3 cellular contexts compared by ENCODE assay signal in the genomic region with DNA sequence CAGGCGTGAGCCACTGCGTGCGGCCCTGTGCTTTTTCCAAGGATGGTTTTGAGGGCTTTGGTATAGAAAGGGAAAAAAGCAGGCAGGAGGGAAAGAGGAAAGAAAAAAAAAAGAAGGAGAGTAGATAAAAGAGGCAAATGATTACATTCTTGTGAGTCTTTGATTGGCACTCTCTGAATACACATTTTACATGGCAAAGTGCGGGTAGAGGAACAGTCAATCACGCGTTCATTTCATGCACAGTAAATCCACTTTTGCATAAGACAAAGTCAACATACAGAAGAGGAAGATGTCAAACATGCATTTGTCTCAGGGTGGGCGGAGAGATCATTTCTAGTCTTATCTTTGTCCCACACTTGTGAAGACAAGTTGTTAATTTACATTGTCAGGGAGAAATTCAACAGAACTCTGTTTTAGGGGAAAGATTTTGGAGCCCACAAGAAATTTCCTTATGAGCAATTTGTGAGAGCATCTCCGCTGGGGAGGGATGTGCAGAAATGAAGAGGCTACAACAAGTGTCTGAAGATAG.
TF ChIP-seq lines count a peak whose summit lies in the region.

No MANE protein-coding gene starts in this region.

TF ChIP-seq in HepG2, 621 proteins besides CTCF, POLR2A, EP300 and RAD21:
- no peak for TF ChIP-seq ATM (IDR thresholded peaks at IDR 0.05; ENCODE audit: borderline replicate concordance)
- TF ChIP-seq FOXA3 (CRISPR knock-in tag; IDR thresholded peaks at IDR 0.05) = 0 out of 2 replicates have a peak, but pooled peaks have one; percentile 18
- no peak for TF ChIP-seq SOX13 (IDR thresholded peaks at IDR 0.05)
- TF ChIP-seq SOX13 (CRISPR knock-in tag; conservative IDR thresholded peaks at IDR 0.05 in 1 of 2, IDR thresholded peaks at IDR 0.05 in 1 of 2) = peak in 1 of 2 experiments; percentile 42; a peak in 1 of 4 replicates
- TF ChIP-seq ISL2 (CRISPR knock-in tag; IDR thresholded peaks at IDR 0.05) = no peak
- no peak for TF ChIP-seq RFX5 (IDR thresholded peaks at IDR 0.05; ENCODE audit: low read depth, low read length)

TF ChIP-seq in K562, 482 proteins besides CTCF, POLR2A, EP300 and RAD21 (continues in another document):
- TF ChIP-seq SOX6 (IDR thresholded peaks at IDR 0.05) (peak; percentile 88), NCOR1 (IDR thresholded peaks at IDR 0.05) (peak; percentile 64), FOXA3 (CRISPR knock-in tag; conservative IDR thresholded peaks at IDR 0.05 in 1 of 2, IDR thresholded peaks at IDR 0.05 in 1 of 2) (peak; percentile 64 to 75; a peak in 3 of 4 replicates), DPF2 (IDR thresholded peaks at IDR 0.05) (peak; percentile 76), KLF16 (IDR thresholded peaks at IDR 0.05) (0 out of 2 replicates have a peak, but pooled peaks have one; percentile 29), ZEB2 (IDR thresholded peaks at IDR 0.05) (peak; percentile 43; the same call in 1 of the 2 replicates), MTA2 (IDR thresholded peaks at IDR 0.05; ENCODE audit: low read depth) (peak; percentile 38), KAT8 (IDR thresholded peaks at IDR 0.05; ENCODE audit: low read depth) (no peak), BHLHE40 (IDR thresholded peaks at IDR 0.05; ENCODE audit: low read length) (peak; percentile 18; the same call in 1 of the 2 replicates), NR1H2 (CRISPR knock-in tag; IDR thresholded peaks at IDR 0.05) (no peak)
- TF ChIP-seq, protein P1, sequence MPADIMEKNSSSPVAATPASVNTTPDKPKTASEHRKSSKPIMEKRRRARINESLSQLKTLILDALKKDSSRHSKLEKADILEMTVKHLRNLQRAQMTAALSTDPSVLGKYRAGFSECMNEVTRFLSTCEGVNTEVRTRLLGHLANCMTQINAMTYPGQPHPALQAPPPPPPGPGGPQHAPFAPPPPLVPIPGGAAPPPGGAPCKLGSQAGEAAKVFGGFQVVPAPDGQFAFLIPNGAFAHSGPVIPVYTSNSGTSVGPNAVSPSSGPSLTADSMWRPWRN (IDR thresholded peaks at IDR 0.05; ENCODE audit: low read depth) = peak; percentile 32; the same call in 1 of the 2 replicates
- TF ChIP-seq, protein P2, sequence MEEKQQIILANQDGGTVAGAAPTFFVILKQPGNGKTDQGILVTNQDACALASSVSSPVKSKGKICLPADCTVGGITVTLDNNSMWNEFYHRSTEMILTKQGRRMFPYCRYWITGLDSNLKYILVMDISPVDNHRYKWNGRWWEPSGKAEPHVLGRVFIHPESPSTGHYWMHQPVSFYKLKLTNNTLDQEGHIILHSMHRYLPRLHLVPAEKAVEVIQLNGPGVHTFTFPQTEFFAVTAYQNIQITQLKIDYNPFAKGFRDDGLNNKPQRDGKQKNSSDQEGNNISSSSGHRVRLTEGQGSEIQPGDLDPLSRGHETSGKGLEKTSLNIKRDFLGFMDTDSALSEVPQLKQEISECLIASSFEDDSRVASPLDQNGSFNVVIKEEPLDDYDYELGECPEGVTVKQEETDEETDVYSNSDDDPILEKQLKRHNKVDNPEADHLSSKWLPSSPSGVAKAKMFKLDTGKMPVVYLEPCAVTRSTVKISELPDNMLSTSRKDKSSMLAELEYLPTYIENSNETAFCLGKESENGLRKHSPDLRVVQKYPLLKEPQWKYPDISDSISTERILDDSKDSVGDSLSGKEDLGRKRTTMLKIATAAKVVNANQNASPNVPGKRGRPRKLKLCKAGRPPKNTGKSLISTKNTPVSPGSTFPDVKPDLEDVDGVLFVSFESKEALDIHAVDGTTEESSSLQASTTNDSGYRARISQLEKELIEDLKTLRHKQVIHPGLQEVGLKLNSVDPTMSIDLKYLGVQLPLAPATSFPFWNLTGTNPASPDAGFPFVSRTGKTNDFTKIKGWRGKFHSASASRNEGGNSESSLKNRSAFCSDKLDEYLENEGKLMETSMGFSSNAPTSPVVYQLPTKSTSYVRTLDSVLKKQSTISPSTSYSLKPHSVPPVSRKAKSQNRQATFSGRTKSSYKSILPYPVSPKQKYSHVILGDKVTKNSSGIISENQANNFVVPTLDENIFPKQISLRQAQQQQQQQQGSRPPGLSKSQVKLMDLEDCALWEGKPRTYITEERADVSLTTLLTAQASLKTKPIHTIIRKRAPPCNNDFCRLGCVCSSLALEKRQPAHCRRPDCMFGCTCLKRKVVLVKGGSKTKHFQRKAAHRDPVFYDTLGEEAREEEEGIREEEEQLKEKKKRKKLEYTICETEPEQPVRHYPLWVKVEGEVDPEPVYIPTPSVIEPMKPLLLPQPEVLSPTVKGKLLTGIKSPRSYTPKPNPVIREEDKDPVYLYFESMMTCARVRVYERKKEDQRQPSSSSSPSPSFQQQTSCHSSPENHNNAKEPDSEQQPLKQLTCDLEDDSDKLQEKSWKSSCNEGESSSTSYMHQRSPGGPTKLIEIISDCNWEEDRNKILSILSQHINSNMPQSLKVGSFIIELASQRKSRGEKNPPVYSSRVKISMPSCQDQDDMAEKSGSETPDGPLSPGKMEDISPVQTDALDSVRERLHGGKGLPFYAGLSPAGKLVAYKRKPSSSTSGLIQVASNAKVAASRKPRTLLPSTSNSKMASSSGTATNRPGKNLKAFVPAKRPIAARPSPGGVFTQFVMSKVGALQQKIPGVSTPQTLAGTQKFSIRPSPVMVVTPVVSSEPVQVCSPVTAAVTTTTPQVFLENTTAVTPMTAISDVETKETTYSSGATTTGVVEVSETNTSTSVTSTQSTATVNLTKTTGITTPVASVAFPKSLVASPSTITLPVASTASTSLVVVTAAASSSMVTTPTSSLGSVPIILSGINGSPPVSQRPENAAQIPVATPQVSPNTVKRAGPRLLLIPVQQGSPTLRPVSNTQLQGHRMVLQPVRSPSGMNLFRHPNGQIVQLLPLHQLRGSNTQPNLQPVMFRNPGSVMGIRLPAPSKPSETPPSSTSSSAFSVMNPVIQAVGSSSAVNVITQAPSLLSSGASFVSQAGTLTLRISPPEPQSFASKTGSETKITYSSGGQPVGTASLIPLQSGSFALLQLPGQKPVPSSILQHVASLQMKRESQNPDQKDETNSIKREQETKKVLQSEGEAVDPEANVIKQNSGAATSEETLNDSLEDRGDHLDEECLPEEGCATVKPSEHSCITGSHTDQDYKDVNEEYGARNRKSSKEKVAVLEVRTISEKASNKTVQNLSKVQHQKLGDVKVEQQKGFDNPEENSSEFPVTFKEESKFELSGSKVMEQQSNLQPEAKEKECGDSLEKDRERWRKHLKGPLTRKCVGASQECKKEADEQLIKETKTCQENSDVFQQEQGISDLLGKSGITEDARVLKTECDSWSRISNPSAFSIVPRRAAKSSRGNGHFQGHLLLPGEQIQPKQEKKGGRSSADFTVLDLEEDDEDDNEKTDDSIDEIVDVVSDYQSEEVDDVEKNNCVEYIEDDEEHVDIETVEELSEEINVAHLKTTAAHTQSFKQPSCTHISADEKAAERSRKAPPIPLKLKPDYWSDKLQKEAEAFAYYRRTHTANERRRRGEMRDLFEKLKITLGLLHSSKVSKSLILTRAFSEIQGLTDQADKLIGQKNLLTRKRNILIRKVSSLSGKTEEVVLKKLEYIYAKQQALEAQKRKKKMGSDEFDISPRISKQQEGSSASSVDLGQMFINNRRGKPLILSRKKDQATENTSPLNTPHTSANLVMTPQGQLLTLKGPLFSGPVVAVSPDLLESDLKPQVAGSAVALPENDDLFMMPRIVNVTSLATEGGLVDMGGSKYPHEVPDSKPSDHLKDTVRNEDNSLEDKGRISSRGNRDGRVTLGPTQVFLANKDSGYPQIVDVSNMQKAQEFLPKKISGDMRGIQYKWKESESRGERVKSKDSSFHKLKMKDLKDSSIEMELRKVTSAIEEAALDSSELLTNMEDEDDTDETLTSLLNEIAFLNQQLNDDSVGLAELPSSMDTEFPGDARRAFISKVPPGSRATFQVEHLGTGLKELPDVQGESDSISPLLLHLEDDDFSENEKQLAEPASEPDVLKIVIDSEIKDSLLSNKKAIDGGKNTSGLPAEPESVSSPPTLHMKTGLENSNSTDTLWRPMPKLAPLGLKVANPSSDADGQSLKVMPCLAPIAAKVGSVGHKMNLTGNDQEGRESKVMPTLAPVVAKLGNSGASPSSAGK (IDR thresholded peaks at IDR 0.05) = peak; percentile 11; the same call in 1 of the 2 replicates

TF ChIP-seq in neural cell, 6 proteins besides CTCF, POLR2A, EP300 and RAD21:
- TF ChIP-seq EZH2 (IDR thresholded peaks at IDR 0.05; ENCODE audit: borderline replicate concordance, insufficient read depth, low read length, poor library complexity, severe bottlenecking) = no peak
- TF ChIP-seq POLR2AphosphoS5 (IDR thresholded peaks at IDR 0.05) = peak; percentile 34
- peak; percentile 28 for TF ChIP-seq SMC3 (conservative IDR thresholded peaks at IDR 0.05; ENCODE audit: poor library complexity)
